2 cellular contexts compared by ENCODE assay signal in the genomic region with DNA sequence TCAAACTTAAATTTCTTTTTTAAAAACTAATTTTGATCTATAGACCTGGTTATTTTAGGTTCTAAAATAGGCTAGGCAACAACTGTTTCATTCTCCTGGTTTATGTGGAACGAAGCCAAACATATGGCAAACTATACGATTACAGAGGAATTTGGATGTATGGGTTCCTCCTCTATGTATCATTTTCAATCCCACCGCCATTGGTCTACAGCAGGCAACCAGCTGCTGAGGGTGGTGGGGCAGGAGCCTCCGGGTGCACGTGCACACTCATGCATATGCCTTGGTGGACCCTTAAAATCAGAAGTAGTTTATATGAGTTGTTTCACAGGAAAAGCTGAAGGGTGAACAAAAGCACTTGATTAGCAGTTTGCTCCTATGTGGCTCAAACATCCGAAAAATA.
TF ChIP-seq lines count a peak whose summit lies in the region.

No MANE protein-coding gene starts in this region.

TF ChIP-seq in SK-N-SH, 30 proteins besides CTCF, POLR2A, EP300 and RAD21:
- TF ChIP-seq, protein P1, sequence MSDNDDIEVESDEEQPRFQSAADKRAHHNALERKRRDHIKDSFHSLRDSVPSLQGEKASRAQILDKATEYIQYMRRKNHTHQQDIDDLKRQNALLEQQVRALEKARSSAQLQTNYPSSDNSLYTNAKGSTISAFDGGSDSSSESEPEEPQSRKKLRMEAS (IDR thresholded peaks at IDR 0.05; ENCODE audit: low read depth): no peak
- TF ChIP-seq SIN3A (IDR thresholded peaks at IDR 0.05; ENCODE audit: borderline replicate concordance, low read depth, low read length): no peak
- no peak for TF ChIP-seq EZH2phosphoT487 (IDR thresholded peaks at IDR 0.05; ENCODE audit: borderline replicate concordance, low read depth)
- no peak for TF ChIP-seq GATA2 (CRISPR knock-in tag; IDR thresholded peaks at IDR 0.05)

TF ChIP-seq in SK-N-SH treated with all-trans-retinoic acid at 6 μM for 48 hours, 23 proteins besides CTCF, POLR2A, EP300 and RAD21:
- TF ChIP-seq BACH2 (CRISPR knock-in tag; IDR thresholded peaks at IDR 0.05; ENCODE audit: borderline replicate concordance) (no peak), GLIS3 (CRISPR knock-in tag; IDR thresholded peaks at IDR 0.05) (no peak), OSR1 (CRISPR knock-in tag; IDR thresholded peaks at IDR 0.05) (no peak), ZNF70 (CRISPR knock-in tag; IDR thresholded peaks at IDR 0.05) (no peak), ZNF8 (CRISPR knock-in tag; IDR thresholded peaks at IDR 0.05) (no peak), ARNTL (CRISPR knock-in tag; IDR thresholded peaks at IDR 0.05; ENCODE audit: borderline replicate concordance, low read depth) (no peak), ESRRG (CRISPR knock-in tag; IDR thresholded peaks at IDR 0.05) (no peak), TOX (CRISPR knock-in tag; IDR thresholded peaks at IDR 0.05; ENCODE audit: borderline replicate concordance) (no peak), CSDC2 (CRISPR knock-in tag; IDR thresholded peaks at IDR 0.05) (no peak), PPARA (CRISPR knock-in tag; IDR thresholded peaks at IDR 0.05; ENCODE audit: borderline replicate concordance) (no peak), RARB (CRISPR knock-in tag; IDR thresholded peaks at IDR 0.05) (no peak), ZFP3 (CRISPR knock-in tag; IDR thresholded peaks at IDR 0.05) (no peak)
- TF ChIP-seq, protein P2, sequence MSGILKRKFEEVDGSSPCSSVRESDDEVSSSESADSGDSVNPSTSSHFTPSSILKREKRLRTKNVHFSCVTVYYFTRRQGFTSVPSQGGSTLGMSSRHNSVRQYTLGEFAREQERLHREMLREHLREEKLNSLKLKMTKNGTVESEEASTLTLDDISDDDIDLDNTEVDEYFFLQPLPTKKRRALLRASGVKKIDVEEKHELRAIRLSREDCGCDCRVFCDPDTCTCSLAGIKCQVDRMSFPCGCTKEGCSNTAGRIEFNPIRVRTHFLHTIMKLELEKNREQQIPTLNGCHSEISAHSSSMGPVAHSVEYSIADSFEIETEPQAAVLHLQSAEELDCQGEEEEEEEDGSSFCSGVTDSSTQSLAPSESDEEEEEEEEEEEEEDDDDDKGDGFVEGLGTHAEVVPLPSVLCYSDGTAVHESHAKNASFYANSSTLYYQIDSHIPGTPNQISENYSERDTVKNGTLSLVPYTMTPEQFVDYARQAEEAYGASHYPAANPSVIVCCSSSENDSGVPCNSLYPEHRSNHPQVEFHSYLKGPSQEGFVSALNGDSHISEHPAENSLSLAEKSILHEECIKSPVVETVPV (CRISPR knock-in tag; IDR thresholded peaks at IDR 0.05): no peak
- TF ChIP-seq, protein P3, sequence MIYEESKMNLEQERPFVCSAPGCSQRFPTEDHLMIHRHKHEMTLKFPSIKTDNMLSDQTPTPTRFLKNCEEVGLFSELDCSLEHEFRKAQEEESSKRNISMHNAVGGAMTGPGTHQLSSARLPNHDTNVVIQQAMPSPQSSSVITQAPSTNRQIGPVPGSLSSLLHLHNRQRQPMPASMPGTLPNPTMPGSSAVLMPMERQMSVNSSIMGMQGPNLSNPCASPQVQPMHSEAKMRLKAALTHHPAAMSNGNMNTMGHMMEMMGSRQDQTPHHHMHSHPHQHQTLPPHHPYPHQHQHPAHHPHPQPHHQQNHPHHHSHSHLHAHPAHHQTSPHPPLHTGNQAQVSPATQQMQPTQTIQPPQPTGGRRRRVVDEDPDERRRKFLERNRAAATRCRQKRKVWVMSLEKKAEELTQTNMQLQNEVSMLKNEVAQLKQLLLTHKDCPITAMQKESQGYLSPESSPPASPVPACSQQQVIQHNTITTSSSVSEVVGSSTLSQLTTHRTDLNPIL (CRISPR knock-in tag; IDR thresholded peaks at IDR 0.05; ENCODE audit: low read depth): no peak
